17 cellular contexts compared by ENCODE assay signal in genomic region chr21:29477941-29478340, GRCh38.
A peak's percentile ranks its signal among the peaks of the same experiment; 100 is the strongest.
DNase-seq lines count a peak whose midpoint lies in the region; ATAC-seq, FAIRE-seq and TF ChIP-seq lines count a peak whose summit lies in the region.
"Had no signal": no experiment of that assay in that cellular context is flagged by ENCODE, and none has a peak within 500 bp of the region (broad histone marks: within the 10 kb centered on the region; RNA-seq: fewer than 3 reads in every experiment).

No MANE protein-coding gene starts in this region.

- no peak overlapping the region for H3K9ac ChIP-seq in adipocyte (ENCODE audit: low read length)

- H3K27me3 ChIP-seq in adipocyte (replicated peaks; ENCODE audit: control insufficient read depth, insufficient read depth, low read length) (no peaks in the 10 kb centered on the region), foreskin keratinocyte (no peaks in the 10 kb centered on the region)
- H3K27me3 ChIP-seq: neutrophil had no signal

- H3K36me3 ChIP-seq in adipocyte (ENCODE audit: control insufficient read depth, insufficient read depth, low read length, severe bottlenecking), result no peaks in the 10 kb centered on the region
- H3K36me3 ChIP-seq: neutrophil had no signal

- in situ Hi-C loops in GM13976 (cut with MboI; ENCODE audit: low sequenced_read_pairs, unreplicated experiment), result loop anchor here (10.0 kb wide), 1 partner anchor 377 kb away; no protein-coding TSS in a partner anchor

- peak; percentile 10 to 12 for DNase-seq in AML-193 (lab: John Stamatoyannopoulos, UW)
- peak; percentile 91 for DNase-seq in M059J (ENCODE audit: low read depth)
- peak; percentile 8 for DNase-seq in adipocyte (ENCODE audit: low read depth)
- no peak for DNase-seq in foreskin keratinocyte
- DNase-seq in effector CD8-positive, alpha-beta T cell (lab: John Stamatoyannopoulos, UW), result no peak
- no peak for DNase-seq in activated T-cell treated with anti-CD3 and anti-CD28 coated beads, Interleukin-2, amount 50 U/mL, for 1 hour
- DNase-seq in frontal cortex (ENCODE audit: low spot score in 2 of 2), result no peak
- DNase-seq in GM13976 (ENCODE audit: low spot score), result no peak
- DNase-seq: activated CD8-positive, alpha-beta T cell treated with anti-CD3 and anti-CD28 coated beads, Interleukin-2, amount 10 ng/mL, durations not matched to agents 7 days and 5 days; activated effector memory CD4-positive, alpha-beta T cell treated with Interleukin-2 at 50 U/mL for 16 hours; aorta; Caco-2; midbrain; stimulated activated naive CD8-positive, alpha-beta T cell treated with anti-CD3 and anti-CD28 coated beads, Interleukin-15, amount 100 ng/mL, for 72 hours had no signal

- H3K27ac ChIP-seq in foreskin keratinocyte, result no peak overlapping the region
- H3K27ac ChIP-seq: neutrophil had no signal

- no peak overlapping the region for H3K4me3 ChIP-seq in adipocyte (ENCODE audit: low read length)

- H3K9me3 ChIP-seq in adipocyte (ENCODE audit: control insufficient read depth, low read length), result peaks cover 3% of the 10 kb centered on the region
- H3K9me3 ChIP-seq: Caco-2, neutrophil had no signal

- peak; percentile 39 for ATAC-seq in foreskin keratinocyte
- ATAC-seq: activated CD8-positive, alpha-beta T cell treated with anti-CD3 and anti-CD28 coated beads, Interleukin-2, amount 10 ng/mL, durations not matched to agents 7 days and 5 days; HCT116; SK-N-SH treated with all-trans-retinoic acid at 6 μM for 48 hours; stimulated activated naive CD8-positive, alpha-beta T cell treated with anti-CD3 and anti-CD28 coated beads, Interleukin-15, amount 100 ng/mL, for 72 hours had no signal

- no peak for FAIRE-seq in frontal cortex (lab: Jason Lieb, UNC)

- TF ChIP-seq CTCF in foreskin keratinocyte (conservative IDR thresholded peaks at IDR 0.05) (no peak), GM13976 (IDR thresholded peaks at IDR 0.05; ENCODE audit: borderline replicate concordance, control extremely low read depth, extremely low read depth, insufficient read depth, missing control alignments) (no peak)

- H3K4me1 ChIP-seq in adipocyte (ENCODE audit: control insufficient read depth, insufficient read depth, low read length), result peaks cover 6% of the 10 kb centered on the region
- peaks cover 12% of the 10 kb centered on the region for H3K4me1 ChIP-seq in foreskin keratinocyte
- H3K4me1 ChIP-seq: Caco-2 had no signal

Comparison
In these comparisons a context has a peak if more than half of its experiments do, and no peak if none do; other contexts are left out.
1. DNase-seq: peak in AML-193 (2 of 2), M059J (single experiment) and adipocyte (single experiment); none in foreskin keratinocyte (0 of 2), effector CD8-positive, alpha-beta T cell (single experiment), activated T-cell treated with anti-CD3 and anti-CD28 coated beads, Interleukin-2, amount 50 U/mL, for 1 hour (single experiment), frontal cortex (0 of 2) and GM13976 (single experiment).